8 cellular contexts compared by ENCODE assay signal in the genomic region with DNA sequence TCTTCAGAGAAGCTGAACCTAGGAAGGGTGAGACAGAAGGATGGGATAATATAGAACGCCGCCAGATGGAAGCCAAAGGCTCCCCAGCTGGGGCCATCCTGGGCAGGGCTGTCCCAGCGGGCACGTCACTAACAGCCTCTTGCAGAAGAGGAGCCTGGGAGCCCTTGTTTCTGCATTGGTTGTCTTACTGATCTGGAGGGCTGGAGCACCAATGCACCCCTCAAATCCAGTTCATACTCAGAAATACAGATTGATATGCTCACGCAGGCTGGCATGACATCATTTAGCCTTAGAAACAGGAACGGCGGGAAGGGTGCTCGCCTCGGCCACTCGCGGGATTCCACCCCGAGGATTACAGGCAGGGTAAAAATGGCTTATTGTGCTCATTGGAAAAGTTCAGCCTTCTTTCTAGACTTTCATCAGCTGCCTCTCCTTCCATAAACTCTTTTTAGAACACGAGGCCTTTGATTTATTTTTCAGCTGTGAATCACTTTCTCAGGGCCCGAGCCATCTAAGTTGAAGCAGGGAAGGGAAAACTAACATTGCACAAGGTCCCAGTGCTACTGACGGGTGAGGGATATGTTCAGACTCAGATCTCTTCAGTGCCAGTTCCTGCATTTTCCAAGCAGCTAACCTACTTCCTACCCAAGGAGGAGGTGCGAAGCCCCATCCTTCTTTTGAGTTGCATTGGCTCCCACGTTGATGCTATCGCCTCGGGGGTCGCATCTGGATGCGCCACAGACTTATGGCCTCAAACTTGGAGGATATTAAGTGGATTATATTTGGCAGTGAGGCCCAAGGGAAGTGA.
DNase-seq lines count a peak whose midpoint lies in the region; ATAC-seq and TF ChIP-seq lines count a peak whose summit lies in the region.

No MANE protein-coding gene starts in this region.

- no peaks in the 10 kb centered on the region for H3K27me3 Mint-ChIP-seq in activated CD4-positive, alpha-beta T cell treated with anti-CD3 and anti-CD28 coated beads, Interleukin-2, amount 10 ng/mL, durations not matched to agents 7 days and 5 days
- H3K27me3 Mint-ChIP-seq in GM23338 (ENCODE audit: insufficient read depth, low read depth, poor library complexity) = peaks cover 7% of the 10 kb centered on the region

- H3K27ac ChIP-seq in right lobe of liver (peak overlapping the region; percentile 13 to 51 (median 42)), tibial nerve (peak overlapping the region; percentile 5 to 87 (median 68)), GM23338 (ENCODE audit: low read depth) (no peak overlapping the region)

- intact Hi-C loops in right lobe of liver (cut with DNase I) = loop anchor here in 1 of 2 donors (10.0 kb wide), 1 partner anchor 76 kb away; no protein-coding TSS in a partner anchor

- H3K9me3 Mint-ChIP-seq in activated CD4-positive, alpha-beta T cell treated with anti-CD3 and anti-CD28 coated beads, Interleukin-2, amount 10 ng/mL, durations not matched to agents 7 days and 5 days = peaks cover under 1% of the 10 kb centered on the region
- H3K9me3 Mint-ChIP-seq in GM23338 = no peaks in the 10 kb centered on the region; the same call in 2 of the 3 replicates

- CTCF ChIA-PET in activated CD4-positive, alpha-beta T cell treated with anti-CD3 and anti-CD28 coated beads, Interleukin-2, amount 10 ng/mL, durations not matched to agents 7 days and 5 days (lab: Charles Lee) = interaction anchor here (0.6 to 0.8 kb wide), 3 partner anchors 159 to 405 kb away, joined by 3 to 5 read pairs (median 3); no protein-coding TSS in a partner anchor
- CTCF ChIA-PET in GM10248 (lab: Yijun Ruan, JAX) = interaction anchor here (1.0 to 6.1 kb wide), 4 partner anchors 10 to 450 kb away, joined by 3 to 48 read pairs (median 8); no protein-coding TSS in a partner anchor

- H3K36me3 ChIP-seq in right lobe of liver (no peaks in the 10 kb centered on the region), tibial nerve (peaks cover 0 to 2% (median 0%) of the 10 kb centered on the region in 3 donors), GM23338 (ENCODE audit: insufficient read depth) (no peaks in the 10 kb centered on the region)

- ATAC-seq in right lobe of liver (no peak), GM23338 (no peak; the same call in 2 of the 3 replicates)

- H3K4me1 ChIP-seq in right lobe of liver (no peaks in the 10 kb centered on the region), tibial nerve (peaks cover 0 to 34% (median 17%) of the 10 kb centered on the region in 4 donors), GM23338 (ENCODE audit: insufficient read depth) (peaks cover 12% of the 10 kb centered on the region; the same call in 1 of the 2 replicates)

- no peak overlapping the region for H2AFZ ChIP-seq in GM23338

- POLR2A ChIA-PET in activated CD4-positive, alpha-beta T cell treated with anti-CD3 and anti-CD28 coated beads, Interleukin-2, amount 10 ng/mL, durations not matched to agents 7 days and 5 days (lab: Charles Lee) = no interaction called here
- POLR2A ChIA-PET in GM10248 (lab: Yijun Ruan, JAX) = no interaction called here

- peaks cover 8% of the 10 kb centered on the region for H3K36me3 Mint-ChIP-seq in activated CD4-positive, alpha-beta T cell treated with anti-CD3 and anti-CD28 coated beads, Interleukin-2, amount 10 ng/mL, durations not matched to agents 7 days and 5 days (ENCODE audit: low read depth)
- no peaks in the 10 kb centered on the region; the same call in 2 of the 3 replicates for H3K36me3 Mint-ChIP-seq in GM23338 (ENCODE audit: low read depth)

- peak overlapping the region; percentile 56 for H3K4me3 Mint-ChIP-seq in activated CD4-positive, alpha-beta T cell treated with anti-CD3 and anti-CD28 coated beads, Interleukin-2, amount 10 ng/mL, durations not matched to agents 7 days and 5 days
- no peak overlapping the region for H3K4me3 Mint-ChIP-seq in GM23338

- no peaks in the 10 kb centered on the region for H3K9me2 ChIP-seq in GM23338 (ENCODE audit: insufficient read depth)

- H3K27me3 ChIP-seq in right lobe of liver = no peaks in the 10 kb centered on the region
- H3K27me3 ChIP-seq in tibial nerve = no peaks in the 10 kb centered on the region
- H3K27me3 ChIP-seq in GM23338 (ENCODE audit: insufficient read depth) = no peaks in the 10 kb centered on the region

- DNase-seq in activated CD4-positive, alpha-beta T cell treated with anti-CD3 and anti-CD28 coated beads, Interleukin-2, amount 10 ng/mL, durations not matched to agents 7 days and 5 days = no peak
- no peak for DNase-seq in activated CD4-positive, alpha-beta T cell treated with anti-CD3 and anti-CD28 coated beads, Interleukin-2, amount 50 U/mL, for 1 hour
- DNase-seq in amygdala (lab: John Stamatoyannopoulos, UW) = peak in 29 of 56 donors; percentile 8 to 79 (median 51)
- peak in 1 of 3 donors; percentile 20 for DNase-seq in right lobe of liver
- DNase-seq in tibial nerve (ENCODE audit: low spot score in 2 of 2) = no peak
- DNase-seq in GM10248 (ENCODE audit: extremely low spot score) = no peak
- DNase-seq in activated gamma-delta T cell treated with Interleukin-2 at 50 U/mL for 16 hours = no peak
- no peak for DNase-seq in GM23338 (ENCODE audit: low spot score)

- peak overlapping the region; percentile 94 for H3K27ac Mint-ChIP-seq in activated CD4-positive, alpha-beta T cell treated with anti-CD3 and anti-CD28 coated beads, Interleukin-2, amount 10 ng/mL, durations not matched to agents 7 days and 5 days
- H3K27ac Mint-ChIP-seq in GM23338 = no peak overlapping the region

- no peak for TF ChIP-seq EP300 in tibial nerve (IDR thresholded peaks at IDR 0.05)

- 76% methylated on average over 13 of the region's 21 CpGs for WGBS in right lobe of liver (ENCODE audit: insufficient coverage, low coverage, low lambda C conversion rate, missing lambda C conversion rate)
- WGBS in tibial nerve, 2 donors = 59 to 66% methylated on average over 21 of the region's 21 CpGs

- H3F3A ChIP-seq in GM23338 (replicated peaks; ENCODE audit: low read depth) = no peaks in the 10 kb centered on the region

- H3K4me3 ChIP-seq in right lobe of liver = no peak overlapping the region
- peak overlapping the region in 3 of 4 donors; percentile 2 to 15 (median 15) for H3K4me3 ChIP-seq in tibial nerve
- H3K4me3 ChIP-seq in GM23338 = no peak overlapping the region

- H3K9me3 ChIP-seq in right lobe of liver (no peaks in the 10 kb centered on the region), tibial nerve (no peaks in the 10 kb centered on the region)

- peaks cover 79% of the 10 kb centered on the region for H3K4me1 Mint-ChIP-seq in activated CD4-positive, alpha-beta T cell treated with anti-CD3 and anti-CD28 coated beads, Interleukin-2, amount 10 ng/mL, durations not matched to agents 7 days and 5 days
- H3K4me1 Mint-ChIP-seq in GM23338 = peaks cover 39% of the 10 kb centered on the region

- no peaks in the 10 kb centered on the region for H4K20me1 ChIP-seq in GM23338 (replicated peaks; ENCODE audit: insufficient read depth)

- H3K79me2 ChIP-seq in GM23338 (replicated peaks; ENCODE audit: insufficient read depth) = no peaks in the 10 kb centered on the region

- TF ChIP-seq CTCF in right lobe of liver (IDR thresholded peaks at IDR 0.05) = no peak
- TF ChIP-seq CTCF in tibial nerve (IDR thresholded peaks at IDR 0.05) = no peak
- no peak for TF ChIP-seq CTCF in GM10248 (IDR thresholded peaks at IDR 0.05; ENCODE audit: control extremely low read depth, extremely low read depth, low read depth, missing control alignments)
- TF ChIP-seq CTCF in GM23338 (conservative IDR thresholded peaks at IDR 0.05; ENCODE audit: low read depth in 2 of 2) = no peak

- TF ChIP-seq POLR2A in right lobe of liver (IDR thresholded peaks at IDR 0.05) (no peak), tibial nerve (IDR thresholded peaks at IDR 0.05) (no peak)

- H3K4me2 ChIP-seq in GM23338 = no peak overlapping the region

Comparison
In these comparisons a context has a peak if more than half of its experiments do, and no peak if none do; other contexts are left out.
1. DNase-seq: peak in amygdala (29 of 56); none in activated CD4-positive, alpha-beta T cell treated with anti-CD3 and anti-CD28 coated beads, Interleukin-2, amount 10 ng/mL, durations not matched to agents 7 days and 5 days (single experiment), activated CD4-positive, alpha-beta T cell treated with anti-CD3 and anti-CD28 coated beads, Interleukin-2, amount 50 U/mL, for 1 hour (single experiment), tibial nerve (0 of 2), GM10248 (single experiment), activated gamma-delta T cell treated with Interleukin-2 at 50 U/mL for 16 hours (single experiment) and GM23338 (single experiment).
2. H3K4me3 ChIP-seq: peak in tibial nerve (3 of 4); none in right lobe of liver (0 of 3) and GM23338 (single experiment).